In the genomic region with DNA sequence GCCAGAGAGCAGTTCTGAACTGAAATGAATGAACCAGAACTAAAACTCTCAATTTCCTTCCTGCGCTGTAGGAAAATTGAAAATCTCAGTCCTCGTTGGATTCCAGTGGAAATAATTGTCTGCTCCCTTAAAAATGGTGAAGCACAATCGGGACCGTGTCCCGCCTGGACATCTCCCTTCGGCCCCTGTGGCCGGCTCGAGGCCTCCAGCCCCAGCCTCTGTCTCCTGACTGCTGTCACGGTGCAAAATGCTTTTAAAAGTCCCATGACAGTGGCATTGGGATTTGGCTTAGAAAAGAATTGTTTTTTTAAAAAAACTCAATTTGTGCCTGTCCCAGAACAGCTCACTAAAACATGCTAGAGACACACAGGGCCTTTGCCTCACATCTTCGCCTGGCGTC, we compare ENCODE assay signal across 27 cellular contexts.
"Had no signal": no experiment of that assay in that cellular context is flagged by ENCODE, and none has a peak within 500 bp of the region (broad histone marks: within the 10 kb centered on the region; RNA-seq: fewer than 3 reads in every experiment).

No MANE protein-coding gene starts in this region.

- H3K4me1 ChIP-seq: esophagus squamous epithelium, heart right ventricle, left lung, prostate gland, right atrium auricular region, sigmoid colon, stomach, thyroid gland, vagina had no signal

- DNase-seq: dermis blood vessel endothelial cell; effector memory CD4-positive, alpha-beta T cell; erythroblast; esophagus squamous epithelium; foreskin melanocyte; glutamatergic neuron; heart right ventricle; hippocampal formation; left cardiac atrium; left lung; mammary epithelial cell; natural killer cell; nucleus accumbens; sigmoid colon; stimulated activated CD4-positive, alpha-beta T cell treated with anti-CD3 and anti-CD28 coated beads, Interleukin-2, amount 100 ng/mL, for 24 hours; stimulated activated CD4-positive, alpha-beta T cell treated with anti-CD3 and anti-CD28 coated beads, Interleukin-4, amount 100 ng/mL, for 24 hours; stimulated activated naive CD4-positive, alpha-beta T cell treated with Interleukin-2 at 50 U/mL for 16 hours; stomach; thyroid gland; trophoblast cell had no signal

- H3K27ac ChIP-seq: coronary artery, esophagus squamous epithelium, heart right ventricle, left lung, prostate gland, right atrium auricular region, sigmoid colon, stomach, thyroid gland, vagina had no signal

- H3K9me3 ChIP-seq: left lung, prostate gland, right atrium auricular region, thyroid gland had no signal

- H3K4me3 ChIP-seq: coronary artery, esophagus squamous epithelium, heart right ventricle, left lung, prostate gland, right atrium auricular region, sigmoid colon, stomach, thyroid gland, vagina had no signal

- H3K36me3 ChIP-seq: esophagus squamous epithelium, heart right ventricle, left lung, prostate gland, right atrium auricular region, sigmoid colon, stomach, thyroid gland, vagina had no signal

- ATAC-seq: heart right ventricle; left cardiac atrium; left lung; natural killer cell; stimulated activated effector memory CD8-positive, alpha-beta T cell treated with anti-CD3 and anti-CD28 coated beads, Interleukin-12 subunit alpha, Interleukin-12 subunit beta, amount 100 ng/mL, for 72 hours had no signal

- FAIRE-seq: endometrium, islet of Langerhans had no signal

- H3K27me3 ChIP-seq: left lung, right atrium auricular region, sigmoid colon, stomach, thyroid gland, vagina had no signal
